In the genomic region with DNA sequence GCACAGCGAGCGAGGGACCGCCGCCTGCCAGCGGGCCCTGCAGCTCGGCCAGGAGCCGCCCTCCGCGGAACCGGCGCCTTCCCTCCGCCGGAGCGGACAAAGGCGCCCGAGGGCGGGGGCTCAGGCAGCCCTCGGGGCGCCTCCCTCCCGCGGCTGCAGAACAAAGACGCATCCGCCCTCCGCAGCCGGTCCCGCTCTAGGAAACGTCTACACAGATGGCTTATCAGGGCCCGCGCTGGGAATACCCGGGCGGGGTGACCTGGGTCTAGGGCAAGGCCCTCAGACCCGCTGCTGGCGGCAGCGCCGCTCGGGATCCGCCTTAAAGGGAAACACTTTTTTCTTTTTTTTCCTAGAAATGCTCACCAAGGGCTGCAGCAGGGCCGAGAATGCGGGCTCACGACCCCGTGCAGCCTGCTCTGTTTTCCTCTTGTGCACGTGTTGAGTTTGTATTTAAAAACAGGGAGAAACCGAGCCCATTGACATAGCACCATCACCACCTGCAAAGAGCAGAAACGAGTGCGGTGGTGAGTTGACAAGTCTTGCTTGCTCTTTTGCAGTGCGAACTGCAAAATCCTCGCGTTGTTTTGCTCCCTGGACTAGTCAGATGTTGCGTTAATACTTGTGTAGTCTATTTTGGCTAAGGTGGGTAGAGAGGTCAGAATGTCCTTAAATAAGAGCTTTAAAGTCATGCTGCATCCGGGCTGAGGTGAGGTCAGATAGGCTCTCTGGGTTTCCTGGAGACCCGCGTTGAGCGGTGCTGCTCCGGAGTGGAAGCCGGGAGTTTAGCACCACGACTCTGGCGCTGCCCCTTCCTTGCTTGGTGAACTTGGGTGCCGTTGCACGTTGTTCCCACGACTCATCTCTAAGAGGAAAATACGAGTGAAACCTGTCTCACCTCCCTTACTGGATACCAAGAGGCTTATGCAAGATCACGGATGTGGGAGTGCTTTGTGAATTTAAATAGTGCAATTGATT, we compare ENCODE assay signal across 8 cellular contexts. TPM values are rescaled to one million over a fixed set of nuclear protein-coding genes. Genes with fewer than 3 reads are reported as not detected.
DNase-seq lines count a peak whose midpoint lies in the region; ATAC-seq, FAIRE-seq and TF ChIP-seq lines count a peak whose summit lies in the region.

No MANE protein-coding gene starts in this region.

- no peak overlapping the region for H4K5ac ChIP-seq in H1 (ENCODE audit: insufficient read length, low read depth, low read length)

- no peak overlapping the region for H2BK120ac ChIP-seq in H1 (replicated peaks; ENCODE audit: low read depth, low read length)

- H3K27ac ChIP-seq in H1 (ENCODE audit: low read depth, low read length) (no peak overlapping the region), mesodermal cell (ENCODE audit: low read depth, low read length, severe bottlenecking) (peak overlapping the region; percentile 97)

- peaks cover 3% of the 10 kb centered on the region; the same call in 1 of the 2 replicates for H3K79me1 ChIP-seq in H1 (ENCODE audit: low read depth, low read length)

- H3K9ac ChIP-seq in H1 (replicated peaks in 1 of 4; ENCODE audit: extremely low read depth in 1 of 4, low read depth in 3 of 4, low read length in 3 of 4) = peak overlapping the region in 2 of 4 experiments; percentile 25 to 40; a peak in 4 of 7 replicates

- no peak overlapping the region for H3K4ac ChIP-seq in H1 (replicated peaks; ENCODE audit: insufficient read length, low read depth, low read length)

- WGBS in H1 (ENCODE audit: extremely low coverage in 1 of 2, insufficient coverage in 1 of 2, insufficient read length in 1 of 2, insufficient replicate concordance in 2 of 2, low coverage in 1 of 2, low lambda C conversion rate in 2 of 2, missing lambda C conversion rate in 1 of 2), 2 experiments = 4% methylated on average over 51 of the region's 62 CpGs; no CpG with 5 or more reads in 1 of the 2 experiments
- 1 to 2% methylated on average over 45 to 54 of the region's 62 CpGs for WGBS in mesodermal cell (ENCODE audit: insufficient coverage in 2 of 2), 2 experiments

- peak overlapping the region; percentile 89 to 99 for H3K4me2 ChIP-seq in H1 (ENCODE audit: insufficient read depth in 1 of 2, low read depth in 2 of 2, low read length in 2 of 2)

- peaks cover 7% of the 10 kb centered on the region for H3K23me2 ChIP-seq in H1 (ENCODE audit: low read depth, low read length)

- H3K18ac ChIP-seq in H1 (ENCODE audit: extremely low read depth, low read length) = no peak overlapping the region

- H3K14ac ChIP-seq in H1 (ENCODE audit: insufficient read length) = no peak overlapping the region

- no peak overlapping the region; the same call in 1 of the 2 replicates for H4K8ac ChIP-seq in H1 (ENCODE audit: extremely low read depth, insufficient read depth, low read length)

- H2AFZ ChIP-seq in H1 (ENCODE audit: low read length) = peak overlapping the region; percentile 61

- H2BK5ac ChIP-seq in H1 (ENCODE audit: low read depth, low read length) = peak overlapping the region; percentile 8; the same call in 1 of the 2 replicates

- no peaks in the 10 kb centered on the region for H3K9me3 ChIP-seq in H1 (ENCODE audit: insufficient read depth in 2 of 2, low read depth in 1 of 2, low read length in 1 of 2)
- H3K9me3 ChIP-seq in mesodermal cell (ENCODE audit: control insufficient read depth, low read length) = no peaks in the 10 kb centered on the region

- H4K20me1 ChIP-seq in H1 (replicated peaks in 1 of 2; ENCODE audit: control insufficient read depth in 1 of 2, insufficient read depth in 2 of 2, low read length in 2 of 2) = peaks cover 0 to 4% of the 10 kb centered on the region in 2 experiments

- H3K56ac ChIP-seq in H1 (replicated peaks; ENCODE audit: insufficient read length, low read depth, low read length) = no peak overlapping the region

- FAIRE-seq in H1 (lab: Jason Lieb, UNC) = peak; percentile 57

- in situ Hi-C loops in ACHN (cut with HindIII; ENCODE audit: low pct_ligation_motif_present, low pct_unique_long_range_greater_than_20kb, low sequenced_read_pairs) = no loop called here

- H2AK5ac ChIP-seq in H1 (ENCODE audit: low read depth, low read length) = no peak overlapping the region

- no peak overlapping the region for H2BK20ac ChIP-seq in H1 (ENCODE audit: low read length)

- H3K4me1 Mint-ChIP-seq in activated CD8-positive, alpha-beta T cell treated with anti-CD3 and anti-CD28 coated beads, Interleukin-2, amount 10 ng/mL, durations not matched to agents 7 days and 5 days (ENCODE audit: low read depth) = peaks cover 18% of the 10 kb centered on the region

- peak overlapping the region; percentile 81 for H3K27ac Mint-ChIP-seq in activated CD8-positive, alpha-beta T cell treated with anti-CD3 and anti-CD28 coated beads, Interleukin-2, amount 10 ng/mL, durations not matched to agents 7 days and 5 days

- no peak overlapping the region for H2BK15ac ChIP-seq in H1 (ENCODE audit: low read length)

- H3K23ac ChIP-seq in H1 (ENCODE audit: insufficient read length) = no peak overlapping the region

- CTCF ChIA-PET in activated CD8-positive, alpha-beta T cell treated with anti-CD3 and anti-CD28 coated beads, Interleukin-2, amount 10 ng/mL, durations not matched to agents 7 days and 5 days (lab: Charles Lee) = interaction anchor here (0.5 to 0.6 kb wide), 2 partner anchors 10 to 315 kb away, joined by 3 to 4 read pairs; no protein-coding TSS in a partner anchor
- CTCF ChIA-PET in H1 (lab: Charles Lee; ENCODE audit: partially characterized antibody) = interaction anchor here (0.6 to 1.1 kb wide), 2 partner anchors 79 to 147 kb away, joined by 3 read pairs; no protein-coding TSS in a partner anchor

- peak in 1 of 3 experiments; percentile 3; a peak in 1 of 4 replicates for TF ChIP-seq CTCF in H1 (IDR thresholded peaks at IDR 0.05; ENCODE audit: control extremely low read depth in 1 of 3, insufficient read depth in 1 of 3, low read depth in 1 of 3, low read length in 3 of 3)

- ATAC-seq in GM18909 (IDR thresholded peaks at IDR 0.05; ENCODE audit: poor library complexity, unreplicated experiment) (peak; percentile 30), HG03135 (IDR thresholded peaks at IDR 0.05; ENCODE audit: unreplicated experiment) (peak; percentile 23)
- peak; percentile 32 for ATAC-seq in activated CD8-positive, alpha-beta T cell treated with anti-CD3 and anti-CD28 coated beads, Interleukin-2, amount 10 ng/mL, durations not matched to agents 7 days and 5 days

- no peak for TF ChIP-seq POLR2A in H1 (IDR thresholded peaks at IDR 0.05; ENCODE audit: control extremely low read depth in 1 of 2, low read depth in 2 of 2, low read length in 2 of 2)

- H3K4me3 ChIP-seq in H1 (ENCODE audit: extremely low read depth in 1 of 4, insufficient read depth in 2 of 4, low read depth in 3 of 4, low read length in 4 of 4) (peak overlapping the region; percentile 52 to 68 (median 60)), mesodermal cell (ENCODE audit: extremely low read depth, insufficient read depth, low read length, poor library complexity, severe bottlenecking) (peak overlapping the region; percentile 58)

- peak overlapping the region; percentile 89 for H3K4me3 Mint-ChIP-seq in activated CD8-positive, alpha-beta T cell treated with anti-CD3 and anti-CD28 coated beads, Interleukin-2, amount 10 ng/mL, durations not matched to agents 7 days and 5 days

- peaks cover 3 to 14% (median 8%) of the 10 kb centered on the region in 4 experiments; a peak in 6 of 7 replicates for H3K4me1 ChIP-seq in H1 (replicated peaks in 1 of 4; ENCODE audit: control insufficient read depth in 3 of 4, insufficient read depth in 4 of 4, low read length in 3 of 4)
- peaks cover 14% of the 10 kb centered on the region for H3K4me1 ChIP-seq in mesodermal cell (ENCODE audit: control insufficient read depth, insufficient read depth, low read length, poor library complexity, severe bottlenecking)

- no peak overlapping the region; the same call in 1 of the 2 replicates for H2BK12ac ChIP-seq in H1 (ENCODE audit: low read depth, low read length)

- H4K91ac ChIP-seq in H1 (replicated peaks; ENCODE audit: insufficient read length, low read length) = no peak overlapping the region

- peaks cover 0 to 31% (median 15%) of the 10 kb centered on the region in 4 experiments; a peak in 5 of 7 replicates for H3K27me3 ChIP-seq in H1 (replicated peaks in 1 of 4; ENCODE audit: control insufficient read depth in 3 of 4, extremely low read depth in 1 of 4, insufficient read depth in 3 of 4, low read length in 3 of 4)

- no peak for TF ChIP-seq EP300 in H1 (IDR thresholded peaks at IDR 0.05; ENCODE audit: borderline replicate concordance in 1 of 2, low read depth in 2 of 2, low read length in 2 of 2)

- H3K9me3 Mint-ChIP-seq in activated CD8-positive, alpha-beta T cell treated with anti-CD3 and anti-CD28 coated beads, Interleukin-2, amount 10 ng/mL, durations not matched to agents 7 days and 5 days (ENCODE audit: insufficient read depth) = no peaks in the 10 kb centered on the region

- peak; percentile 18 for DNase-seq in ACHN
- DNase-seq in NCI-H510A treated with DMSO at 0.1 percent for 48 hours (lab: John Stamatoyannopoulos, UW) = peak; percentile 24
- peak; percentile 58 for DNase-seq in activated CD8-positive, alpha-beta T cell treated with anti-CD3 and anti-CD28 coated beads, Interleukin-2, amount 10 ng/mL, durations not matched to agents 7 days and 5 days
- peak in 1 of 2 experiments; percentile 78 for DNase-seq in H1 (ENCODE audit: low read depth in 1 of 2, low spot score in 2 of 2)
- peak; percentile 4 to 13 for DNase-seq in stimulated activated CD8-positive, alpha-beta memory T cell treated with anti-CD3 and anti-CD28 coated beads, Interleukin-7, amount 100 ng/mL, for 1 hour (ENCODE audit: low read depth in 2 of 2)

- peak in 1 of 2 experiments; percentile 2; a peak in 1 of 4 replicates for TF ChIP-seq RAD21 in H1 (IDR thresholded peaks at IDR 0.05 in 1 of 2, conservative IDR thresholded peaks at IDR 0.05 in 1 of 2; ENCODE audit: low read depth in 2 of 2, low read length in 2 of 2)

- no peaks in the 10 kb centered on the region for H3K36me3 Mint-ChIP-seq in activated CD8-positive, alpha-beta T cell treated with anti-CD3 and anti-CD28 coated beads, Interleukin-2, amount 10 ng/mL, durations not matched to agents 7 days and 5 days (ENCODE audit: low read depth)

- H3K36me3 ChIP-seq in H1 (ENCODE audit: control insufficient read depth in 2 of 4, insufficient read depth in 4 of 4, low read length in 3 of 4) = no peaks in the 10 kb centered on the region
- H3K36me3 ChIP-seq in mesodermal cell (ENCODE audit: control insufficient read depth, insufficient read depth, low read length) = no peaks in the 10 kb centered on the region

- POLR2A ChIA-PET in activated CD8-positive, alpha-beta T cell treated with anti-CD3 and anti-CD28 coated beads, Interleukin-2, amount 10 ng/mL, durations not matched to agents 7 days and 5 days (lab: Charles Lee) = interaction anchor here (0.5 to 0.9 kb wide), 2 partner anchors 14 to 140 kb away, joined by 3 to 4 read pairs; no protein-coding TSS in a partner anchor
- POLR2A ChIA-PET in H1 (lab: Charles Lee; ENCODE audit: partially characterized antibody) = interaction anchor here (0.8 to 2.7 kb wide), 9 partner anchors 10 to 137 kb away, joined by 3 to 19 read pairs (median 8); no protein-coding TSS in a partner anchor

- peaks cover 0 to 22% of the 10 kb centered on the region in 2 experiments; a peak in 2 of 4 replicates for H3K79me2 ChIP-seq in H1 (ENCODE audit: control insufficient read depth in 1 of 2, insufficient read depth in 2 of 2, low read length in 2 of 2)

- H3K27me3 Mint-ChIP-seq in activated CD8-positive, alpha-beta T cell treated with anti-CD3 and anti-CD28 coated beads, Interleukin-2, amount 10 ng/mL, durations not matched to agents 7 days and 5 days (ENCODE audit: low read depth) = peaks cover 43% of the 10 kb centered on the region

RNA-seq across cellular contexts. Expression of gene RPS6KA2, which starts 1.1 kb away (rescaled TPM):
- 1 to 10 TPM; 1.6 to 1.9 TPM for total RNA-seq in activated CD8-positive, alpha-beta T cell treated with anti-CD3 and anti-CD28 coated beads, Interleukin-2, amount 10 ng/mL, durations not matched to agents 7 days and 5 days
- total RNA-seq in H1 (2021; fragmentation: NEBNext Ultra II Directional; extraction: Animal tissue kit (Norgen Biotek cat#: 25700)) = 24.4 and 25.7 TPM in 2 replicates
- 8.8 and 13.8 TPM in 2 replicates for polyA plus RNA-seq in H1 (2011; rRNA removed)
- 12.1 TPM for polyA plus RNA-seq in H1 (2011; cell fraction: cytosol; rRNA removed)
- polyA plus RNA-seq in H1 (2011; cell fraction: nucleus; rRNA removed) = 22.2 TPM
- 12.7 to 16.1 TPM (median 13.3 TPM) in 4 replicates for polyA plus RNA-seq in H1 (2012, experiment 1 of 2)
- polyA plus RNA-seq in H1 (2012, experiment 2 of 2) = 7.8 TPM
- 9.1 TPM for polyA plus RNA-seq in H1 (2013, experiment 1 of 2)
- polyA plus RNA-seq in H1 (2013, experiment 2 of 2) = 8.6 TPM
- polyA minus RNA-seq in H1 (2011; rRNA and poly(A)+ RNA removed) = 22.4 and 29.4 TPM in 2 replicates
- 9.8 TPM for polyA minus RNA-seq in H1 (2011; cell fraction: cytosol; rRNA and poly(A)+ RNA removed)
- polyA minus RNA-seq in H1 (2011; cell fraction: nucleus; rRNA and poly(A)+ RNA removed) = 37.0 TPM
- polyA plus RNA-seq in mesodermal cell (2013, experiment 1 of 2) = 16.5 TPM
- 13.6 TPM for polyA plus RNA-seq in mesodermal cell (2013, experiment 2 of 2)

RNA-seq across cellular contexts. Expression of gene RAMACL, which starts 41.7 kb away (rescaled TPM):
- under 1 TPM; 0.16 to 0.29 TPM for total RNA-seq in activated CD8-positive, alpha-beta T cell treated with anti-CD3 and anti-CD28 coated beads, Interleukin-2, amount 10 ng/mL, durations not matched to agents 7 days and 5 days
- total RNA-seq in H1 (2021; fragmentation: NEBNext Ultra II Directional; extraction: Animal tissue kit (Norgen Biotek cat#: 25700)) = 0.34 and 0.97 TPM in 2 replicates
- 0.23 TPM in 1 of 2 replicates, not detected in the other for polyA plus RNA-seq in H1 (2011; rRNA removed)
- polyA plus RNA-seq in H1 (2011; cell fraction: cytosol; rRNA removed) = 0.12 TPM
- 0.30 TPM for polyA plus RNA-seq in H1 (2011; cell fraction: nucleus; rRNA removed)
- polyA plus RNA-seq in H1 (2012, experiment 1 of 2) = 0.51 to 0.72 TPM (median 0.62 TPM) in 4 replicates
- polyA plus RNA-seq in H1 (2012, experiment 2 of 2) = 0.14 TPM
- polyA plus RNA-seq in H1 (2013, experiment 1 of 2) = 0.16 TPM
- polyA plus RNA-seq in H1 (2013, experiment 2 of 2) = 0.18 TPM
- 2.4 and 2.5 TPM in 2 replicates for polyA minus RNA-seq in H1 (2011; rRNA and poly(A)+ RNA removed)
- polyA minus RNA-seq in H1 (2011; cell fraction: cytosol; rRNA and poly(A)+ RNA removed) = not detected
- polyA minus RNA-seq in H1 (2011; cell fraction: nucleus; rRNA and poly(A)+ RNA removed) = 7.8 TPM
- polyA plus RNA-seq in mesodermal cell (2013, experiment 1 of 2) = 0.26 TPM
- not detected for polyA plus RNA-seq in mesodermal cell (2013, experiment 2 of 2)
